9 cellular contexts compared by ENCODE assay signal in the genomic region with DNA sequence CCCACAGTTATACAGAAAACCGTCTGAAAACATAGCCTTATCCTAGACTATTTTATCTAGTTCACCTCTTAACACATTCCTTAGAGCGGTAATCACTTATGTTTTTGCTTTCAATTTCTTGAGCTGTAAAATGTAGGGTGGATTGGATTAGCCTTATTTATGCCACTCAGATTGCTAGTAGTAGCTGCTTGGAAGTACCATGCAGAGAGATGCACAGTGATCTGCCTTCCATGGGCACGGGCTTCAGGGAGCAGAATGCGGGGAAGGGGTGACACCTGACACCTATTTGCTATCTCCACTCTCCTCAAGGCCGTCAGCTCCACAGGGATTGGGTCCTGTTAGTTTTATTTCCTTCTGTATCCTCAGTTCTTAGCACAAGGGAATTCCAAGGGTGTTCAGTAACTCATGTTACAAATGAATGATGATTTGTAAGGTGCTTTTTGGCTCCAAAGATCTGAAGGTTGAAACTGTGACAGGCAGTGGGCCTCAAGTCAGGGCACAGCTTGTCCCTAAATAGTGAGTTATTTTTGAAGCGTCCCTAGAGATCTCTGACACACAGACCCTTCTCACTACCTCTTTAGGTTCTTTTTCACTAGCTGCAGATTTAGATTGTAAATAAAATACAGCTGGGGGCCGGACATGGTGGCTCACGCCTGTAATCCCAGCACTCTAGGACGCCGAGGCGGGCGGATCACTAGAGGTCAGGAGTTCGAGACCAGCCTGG.
A peak's percentile ranks its signal among the peaks of the same experiment; 100 is the strongest.
DNase-seq lines count a peak whose midpoint lies in the region; ATAC-seq and TF ChIP-seq lines count a peak whose summit lies in the region.
"Had no signal": no experiment of that assay in that cellular context is flagged by ENCODE, and none has a peak within 500 bp of the region (broad histone marks: within the 10 kb centered on the region; RNA-seq: fewer than 3 reads in every experiment).

No MANE protein-coding gene starts in this region.

- H3K4me2 ChIP-seq in neural progenitor cell: peak overlapping the region; percentile 35
- no peak overlapping the region for H3K4me2 ChIP-seq in PC-3 (ENCODE audit: low read length)

- no peak overlapping the region for H3K27ac ChIP-seq in neural progenitor cell
- H3K27ac ChIP-seq in PC-3 (ENCODE audit: low read length): no peak overlapping the region

- H4K20me1 ChIP-seq in neural progenitor cell (ENCODE audit: low read depth) (no peaks in the 10 kb centered on the region), PC-3 (ENCODE audit: low read length) (no peaks in the 10 kb centered on the region)

- no peak overlapping the region for H3K27ac Mint-ChIP-seq in neural progenitor cell

- intact Hi-C loops in PC-3 (cut with micrococcal nuclease): no loop called here

- H3K79me2 ChIP-seq in neural progenitor cell (ENCODE audit: low read depth) (no peaks in the 10 kb centered on the region), PC-3 (ENCODE audit: low read length) (no peaks in the 10 kb centered on the region)

- H3K36me3 ChIP-seq in neural progenitor cell (no peaks in the 10 kb centered on the region), PC-3 (ENCODE audit: low read depth, low read length) (no peaks in the 10 kb centered on the region)

- peak overlapping the region; percentile 31 for H2AFZ ChIP-seq in neural progenitor cell (replicated peaks)
- no peak overlapping the region for H2AFZ ChIP-seq in PC-3 (ENCODE audit: low read length)

- H3K9me3 Mint-ChIP-seq in neural progenitor cell: no peaks in the 10 kb centered on the region

- POLR2A ChIA-PET in PC-3 (lab: Charles Lee; ENCODE audit: unreplicated experiment): no interaction called here

- peaks cover 14% of the 10 kb centered on the region for H3F3A ChIP-seq in neural progenitor cell (ENCODE audit: low read depth)
- H3F3A ChIP-seq in PC-3 (ENCODE audit: low read length, unreplicated experiment): no peaks in the 10 kb centered on the region

- peaks cover 8% of the 10 kb centered on the region for H3K4me1 Mint-ChIP-seq in neural progenitor cell

- no TSS peak for BruUV-seq in PC-3 (replicated peaks; lab: Mats Ljungman, UMichigan)

- H3K27me3 ChIP-seq in neural progenitor cell (no peaks in the 10 kb centered on the region), PC-3 (ENCODE audit: low read length) (no peaks in the 10 kb centered on the region)

- H3K4me3 Mint-ChIP-seq in neural progenitor cell: no peak overlapping the region

- H3K27me3 Mint-ChIP-seq in neural progenitor cell (ENCODE audit: insufficient read depth, low read depth): no peaks in the 10 kb centered on the region

- TF ChIP-seq CTCF in neural progenitor cell (IDR thresholded peaks at IDR 0.05) (no peak), PC-3 (conservative IDR thresholded peaks at IDR 0.05; ENCODE audit: low read depth, low read length) (no peak)

- peak; percentile 41 for DNase-seq in NCI-H510A treated with DMSO at 0.1 percent for 48 hours (lab: John Stamatoyannopoulos, UW)
- peak; percentile 38 for DNase-seq in neural progenitor cell (ENCODE audit: low spot score)
- no peak for DNase-seq in OCI-M2 (lab: John Stamatoyannopoulos, UW; ENCODE audit: unreplicated experiment)
- no peak for DNase-seq in SHP77 (lab: John Stamatoyannopoulos, UW)
- no peak for DNase-seq in PC-3
- no peak for DNase-seq in DMS53 (lab: John Stamatoyannopoulos, UW)
- DNase-seq: T-helper 9 cell had no signal

- H3K4me3 ChIP-seq in neural progenitor cell: no peak overlapping the region
- no peak overlapping the region for H3K4me3 ChIP-seq in PC-3 (ENCODE audit: low read length)

- ATAC-seq in GM18873 (IDR thresholded peaks at IDR 0.05; ENCODE audit: low FRiP score, unreplicated experiment) (peak; percentile 70), HG02759 (IDR thresholded peaks at IDR 0.05; ENCODE audit: unreplicated experiment) (peak; percentile 46), PC-3 (no peak)

- H3K9ac ChIP-seq in neural progenitor cell (no peak overlapping the region), PC-3 (ENCODE audit: low read length) (no peak overlapping the region)

- peaks cover 29% of the 10 kb centered on the region for H3K4me1 ChIP-seq in neural progenitor cell
- no peaks in the 10 kb centered on the region for H3K4me1 ChIP-seq in PC-3 (ENCODE audit: insufficient read depth, low read length)

- H3K9me2 ChIP-seq in PC-3 (replicated peaks; ENCODE audit: low read length): no peaks in the 10 kb centered on the region

- CTCF ChIA-PET in PC-3 (lab: Charles Lee): no interaction called here

- H3K9me3 ChIP-seq in neural progenitor cell (ENCODE audit: low read depth) (no peaks in the 10 kb centered on the region), PC-3 (ENCODE audit: low read length) (no peaks in the 10 kb centered on the region)

- no peaks in the 10 kb centered on the region for H3K36me3 Mint-ChIP-seq in neural progenitor cell

Comparison
In these comparisons a context has a peak if more than half of its experiments do, and no peak if none do; other contexts are left out.
1. DNase-seq: peak in NCI-H510A treated with DMSO at 0.1 percent for 48 hours (single experiment) and neural progenitor cell (single experiment); none in OCI-M2 (single experiment), SHP77 (0 of 2), PC-3 (single experiment) and DMS53 (single experiment).